Comparison of ENCODE assay signal across 1 cellular context in the genomic region with DNA sequence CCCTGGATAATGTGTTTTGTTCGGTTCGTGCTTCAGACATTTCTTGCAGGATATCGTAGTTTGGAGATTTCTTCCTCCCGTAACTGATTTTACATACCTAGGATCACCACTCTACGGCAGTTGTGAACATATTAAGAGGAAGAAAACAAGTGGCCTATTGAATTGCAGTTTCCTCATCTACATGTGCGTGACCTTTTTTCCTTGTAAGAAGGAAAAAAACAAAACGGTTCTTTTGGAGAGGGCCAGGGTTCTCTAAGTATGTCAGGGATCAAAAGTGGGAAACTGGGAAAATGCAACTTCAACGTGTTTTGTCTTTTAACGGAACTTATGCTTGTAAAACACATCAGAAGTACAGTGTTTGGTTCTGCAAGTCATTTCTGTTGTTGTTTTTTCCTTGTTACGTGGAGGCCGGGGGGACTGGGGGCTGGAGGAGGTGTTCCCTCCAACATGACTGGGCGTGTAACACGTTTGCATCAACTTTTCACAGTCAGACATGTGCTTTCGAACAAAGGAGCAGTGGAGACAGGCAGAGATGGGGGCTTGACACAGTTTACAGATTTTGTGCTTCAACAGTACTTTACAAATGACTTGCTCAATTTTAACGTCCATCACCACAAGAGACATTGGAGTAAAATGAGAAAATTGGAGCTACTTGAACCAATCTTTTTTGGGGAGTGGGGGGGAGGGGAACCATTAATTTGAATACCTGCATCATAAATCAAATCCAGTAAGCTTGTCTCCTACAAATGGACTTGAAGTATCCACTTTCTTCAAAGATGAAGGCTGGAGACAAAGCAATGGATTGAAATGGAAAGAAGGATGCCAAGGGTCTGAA.
TF ChIP-seq lines count a peak whose summit lies in the region.

No MANE protein-coding gene starts in this region.

TF ChIP-seq in HepG2, 621 proteins besides CTCF, POLR2A, EP300 and RAD21 (continued from another document and continues in another):
- TF ChIP-seq, protein P1, sequence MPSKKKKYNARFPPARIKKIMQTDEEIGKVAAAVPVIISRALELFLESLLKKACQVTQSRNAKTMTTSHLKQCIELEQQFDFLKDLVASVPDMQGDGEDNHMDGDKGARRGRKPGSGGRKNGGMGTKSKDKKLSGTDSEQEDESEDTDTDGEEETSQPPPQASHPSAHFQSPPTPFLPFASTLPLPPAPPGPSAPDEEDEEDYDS (CRISPR knock-in tag; IDR thresholded peaks at IDR 0.05), result no peak
- TF ChIP-seq SSRP1 (CRISPR knock-in tag; IDR thresholded peaks at IDR 0.05) (0 out of 2 replicates have a peak, but pooled peaks have one; percentile 36), GATAD2A (CRISPR knock-in tag; IDR thresholded peaks at IDR 0.05) (no peak), RXRB (CRISPR knock-in tag; IDR thresholded peaks at IDR 0.05; ENCODE audit: borderline replicate concordance) (peak; percentile 21; the same call in 1 of the 2 replicates), BRD4 (CRISPR knock-in tag; IDR thresholded peaks at IDR 0.05) (no peak), ZFX (CRISPR knock-in tag; IDR thresholded peaks at IDR 0.05; ENCODE audit: low read depth) (0 out of 2 replicates have a peak, but pooled peaks have one; percentile 10), NFE2L1 (CRISPR knock-in tag; IDR thresholded peaks at IDR 0.05; ENCODE audit: borderline replicate concordance) (no peak), SETDB1 (CRISPR knock-in tag; IDR thresholded peaks at IDR 0.05; ENCODE audit: borderline replicate concordance) (no peak), TCF12 (IDR thresholded peaks at IDR 0.05) (no peak), TCF12 (CRISPR knock-in tag; IDR thresholded peaks at IDR 0.05) (no peak), TCF7L2 (IDR thresholded peaks at IDR 0.05; ENCODE audit: low read depth, low read length) (no peak), SRSF9 (IDR thresholded peaks at IDR 0.05; ENCODE audit: borderline replicate concordance, insufficient read depth, low read depth, low read length, poor library complexity, severe bottlenecking) (no peak), KDM3A (CRISPR knock-in tag; IDR thresholded peaks at IDR 0.05; ENCODE audit: low read depth) (no peak), ZNF501 (CRISPR knock-in tag; IDR thresholded peaks at IDR 0.05) (no peak), ZC3H4 (CRISPR knock-in tag; IDR thresholded peaks at IDR 0.05; ENCODE audit: borderline replicate concordance) (peak; percentile 84), ZSCAN22 (CRISPR knock-in tag; IDR thresholded peaks at IDR 0.05) (no peak), FOXA3 (CRISPR knock-in tag; IDR thresholded peaks at IDR 0.05) (no peak), JUN (CRISPR knock-in tag; IDR thresholded peaks at IDR 0.05) (no peak), ZNF776 (CRISPR knock-in tag; IDR thresholded peaks at IDR 0.05) (no peak), BORCS8-MEF2B (CRISPR knock-in tag; IDR thresholded peaks at IDR 0.05) (no peak), IKZF5 (CRISPR knock-in tag; IDR thresholded peaks at IDR 0.05) (no peak), CREB3 (CRISPR knock-in tag; IDR thresholded peaks at IDR 0.05) (no peak), PHF21A (CRISPR knock-in tag; IDR thresholded peaks at IDR 0.05) (no peak), ZNF746 (CRISPR knock-in tag; IDR thresholded peaks at IDR 0.05) (no peak), ZNF564 (CRISPR knock-in tag; IDR thresholded peaks at IDR 0.05) (no peak), PBX3 (CRISPR knock-in tag; IDR thresholded peaks at IDR 0.05; ENCODE audit: borderline replicate concordance) (no peak), IKZF4 (CRISPR knock-in tag; IDR thresholded peaks at IDR 0.05; ENCODE audit: borderline replicate concordance, low read depth, not compliant biosample characterization) (no peak), JARID2 (CRISPR knock-in tag; IDR thresholded peaks at IDR 0.05; ENCODE audit: insufficient replicate concordance) (no peak), ZFAT (CRISPR knock-in tag; conservative IDR thresholded peaks at IDR 0.05) (no peak), NR2C2 (CRISPR knock-in tag; IDR thresholded peaks at IDR 0.05; ENCODE audit: borderline replicate concordance) (no peak), ZZZ3 (CRISPR knock-in tag; IDR thresholded peaks at IDR 0.05; ENCODE audit: borderline replicate concordance) (no peak), MZF1 (CRISPR knock-in tag; IDR thresholded peaks at IDR 0.05; ENCODE audit: borderline replicate concordance) (no peak), ZFP1 (CRISPR knock-in tag; IDR thresholded peaks at IDR 0.05) (no peak), ETV5 (CRISPR knock-in tag; IDR thresholded peaks at IDR 0.05; ENCODE audit: borderline replicate concordance) (no peak), FLYWCH1 (CRISPR knock-in tag; IDR thresholded peaks at IDR 0.05) (no peak), TARDBP (CRISPR knock-in tag; IDR thresholded peaks at IDR 0.05) (no peak), RARG (CRISPR knock-in tag; IDR thresholded peaks at IDR 0.05; ENCODE audit: low read depth) (0 out of 2 replicates have a peak, but pooled peaks have one; percentile 16), SRSF1 (optimal IDR thresholded peaks at IDR 0.05; ENCODE audit: low read depth, low read length) (no peak), ATF3 (CRISPR knock-in tag; IDR thresholded peaks at IDR 0.05) (no peak), PRMT3 (CRISPR knock-in tag; IDR thresholded peaks at IDR 0.05; ENCODE audit: borderline replicate concordance, low read depth) (no peak), ATF6 (CRISPR knock-in tag; conservative IDR thresholded peaks at IDR 0.05) (no peak), PATZ1 (CRISPR knock-in tag; IDR thresholded peaks at IDR 0.05) (peak; percentile 76; the same call in 1 of the 2 replicates)
- TF ChIP-seq, protein P2, sequence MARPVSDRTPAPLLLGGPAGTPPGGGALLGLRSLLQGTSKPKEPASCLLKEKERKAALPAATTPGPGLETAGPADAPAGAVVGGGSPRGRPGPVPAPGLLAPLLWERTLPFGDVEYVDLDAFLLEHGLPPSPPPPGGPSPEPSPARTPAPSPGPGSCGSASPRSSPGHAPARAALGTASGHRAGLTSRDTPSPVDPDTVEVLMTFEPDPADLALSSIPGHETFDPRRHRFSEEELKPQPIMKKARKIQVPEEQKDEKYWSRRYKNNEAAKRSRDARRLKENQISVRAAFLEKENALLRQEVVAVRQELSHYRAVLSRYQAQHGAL (CRISPR knock-in tag; IDR thresholded peaks at IDR 0.05; ENCODE audit: not compliant biosample characterization), result no peak
- TF ChIP-seq, protein P3, sequence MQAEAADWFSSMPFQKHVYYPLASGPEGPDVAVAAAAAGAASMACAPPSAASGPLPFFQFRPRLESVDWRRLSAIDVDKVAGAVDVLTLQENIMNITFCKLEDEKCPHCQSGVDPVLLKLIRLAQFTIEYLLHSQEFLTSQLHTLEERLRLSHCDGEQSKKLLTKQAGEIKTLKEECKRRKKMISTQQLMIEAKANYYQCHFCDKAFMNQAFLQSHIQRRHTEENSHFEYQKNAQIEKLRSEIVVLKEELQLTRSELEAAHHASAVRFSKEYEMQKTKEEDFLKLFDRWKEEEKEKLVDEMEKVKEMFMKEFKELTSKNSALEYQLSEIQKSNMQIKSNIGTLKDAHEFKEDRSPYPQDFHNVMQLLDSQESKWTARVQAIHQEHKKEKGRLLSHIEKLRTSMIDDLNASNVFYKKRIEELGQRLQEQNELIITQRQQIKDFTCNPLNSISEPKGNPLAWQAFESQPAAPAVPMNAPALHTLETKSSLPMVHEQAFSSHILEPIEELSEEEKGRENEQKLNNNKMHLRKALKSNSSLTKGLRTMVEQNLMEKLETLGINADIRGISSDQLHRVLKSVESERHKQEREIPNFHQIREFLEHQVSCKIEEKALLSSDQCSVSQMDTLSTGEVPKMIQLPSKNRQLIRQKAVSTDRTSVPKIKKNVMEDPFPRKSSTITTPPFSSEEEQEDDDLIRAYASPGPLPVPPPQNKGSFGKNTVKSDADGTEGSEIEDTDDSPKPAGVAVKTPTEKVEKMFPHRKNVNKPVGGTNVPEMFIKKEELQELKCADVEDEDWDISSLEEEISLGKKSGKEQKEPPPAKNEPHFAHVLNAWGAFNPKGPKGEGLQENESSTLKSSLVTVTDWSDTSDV (CRISPR knock-in tag; IDR thresholded peaks at IDR 0.05), result no peak
- TF ChIP-seq, protein P4, sequence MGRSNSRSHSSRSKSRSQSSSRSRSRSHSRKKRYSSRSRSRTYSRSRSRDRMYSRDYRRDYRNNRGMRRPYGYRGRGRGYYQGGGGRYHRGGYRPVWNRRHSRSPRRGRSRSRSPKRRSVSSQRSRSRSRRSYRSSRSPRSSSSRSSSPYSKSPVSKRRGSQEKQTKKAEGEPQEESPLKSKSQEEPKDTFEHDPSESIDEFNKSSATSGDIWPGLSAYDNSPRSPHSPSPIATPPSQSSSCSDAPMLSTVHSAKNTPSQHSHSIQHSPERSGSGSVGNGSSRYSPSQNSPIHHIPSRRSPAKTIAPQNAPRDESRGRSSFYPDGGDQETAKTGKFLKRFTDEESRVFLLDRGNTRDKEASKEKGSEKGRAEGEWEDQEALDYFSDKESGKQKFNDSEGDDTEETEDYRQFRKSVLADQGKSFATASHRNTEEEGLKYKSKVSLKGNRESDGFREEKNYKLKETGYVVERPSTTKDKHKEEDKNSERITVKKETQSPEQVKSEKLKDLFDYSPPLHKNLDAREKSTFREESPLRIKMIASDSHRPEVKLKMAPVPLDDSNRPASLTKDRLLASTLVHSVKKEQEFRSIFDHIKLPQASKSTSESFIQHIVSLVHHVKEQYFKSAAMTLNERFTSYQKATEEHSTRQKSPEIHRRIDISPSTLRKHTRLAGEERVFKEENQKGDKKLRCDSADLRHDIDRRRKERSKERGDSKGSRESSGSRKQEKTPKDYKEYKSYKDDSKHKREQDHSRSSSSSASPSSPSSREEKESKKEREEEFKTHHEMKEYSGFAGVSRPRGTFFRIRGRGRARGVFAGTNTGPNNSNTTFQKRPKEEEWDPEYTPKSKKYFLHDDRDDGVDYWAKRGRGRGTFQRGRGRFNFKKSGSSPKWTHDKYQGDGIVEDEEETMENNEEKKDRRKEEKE (IDR thresholded peaks at IDR 0.05), result no peak
- TF ChIP-seq, protein P5, sequence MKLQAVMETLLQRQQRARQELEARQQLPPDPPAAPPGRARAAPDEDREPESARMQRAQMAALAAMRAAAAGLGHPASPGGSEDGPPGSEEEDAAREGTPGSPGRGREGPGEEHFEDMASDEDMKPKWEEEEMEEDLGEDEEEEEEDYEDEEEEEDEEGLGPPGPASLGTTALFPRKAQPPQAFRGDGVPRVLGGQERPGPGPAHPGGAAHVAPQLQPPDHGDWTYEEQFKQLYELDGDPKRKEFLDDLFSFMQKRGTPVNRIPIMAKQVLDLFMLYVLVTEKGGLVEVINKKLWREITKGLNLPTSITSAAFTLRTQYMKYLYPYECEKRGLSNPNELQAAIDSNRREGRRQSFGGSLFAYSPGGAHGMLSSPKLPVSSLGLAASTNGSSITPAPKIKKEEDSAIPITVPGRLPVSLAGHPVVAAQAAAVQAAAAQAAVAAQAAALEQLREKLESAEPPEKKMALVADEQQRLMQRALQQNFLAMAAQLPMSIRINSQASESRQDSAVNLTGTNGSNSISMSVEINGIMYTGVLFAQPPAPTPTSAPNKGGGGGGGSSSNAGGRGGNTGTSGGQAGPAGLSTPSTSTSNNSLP (IDR thresholded peaks at IDR 0.05; ENCODE audit: low read depth, low read length), result no peak
